Comparison of ENCODE assay signal across 9 cellular contexts in the genomic region with DNA sequence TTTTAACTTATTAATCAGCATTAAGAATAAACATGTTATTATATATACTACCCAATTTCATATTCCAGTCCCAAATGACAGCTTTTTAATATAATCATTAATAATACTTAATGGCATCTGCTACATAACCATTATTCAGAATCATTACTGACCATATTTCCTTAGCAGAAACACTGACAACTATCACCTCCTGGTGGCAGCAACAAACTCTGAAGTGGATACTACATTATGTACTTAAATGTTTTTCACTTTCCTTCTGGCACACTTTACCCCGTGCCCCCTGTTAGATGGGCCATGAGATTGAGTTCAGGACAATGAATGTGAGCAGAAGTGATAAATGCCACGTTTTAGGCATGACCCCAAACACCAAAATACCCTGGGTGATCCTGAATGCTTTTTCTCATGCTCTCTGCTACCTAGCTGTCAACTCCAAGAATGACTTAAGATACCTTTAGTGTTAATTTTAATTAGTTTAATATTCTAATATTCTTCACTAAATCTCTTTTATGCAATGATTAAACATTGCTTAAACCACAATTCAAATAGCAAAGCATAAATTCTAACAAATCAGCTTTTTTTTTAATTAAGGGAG.
DNase-seq lines count a peak whose midpoint lies in the region; ATAC-seq and TF ChIP-seq lines count a peak whose summit lies in the region.
"Had no signal": no experiment of that assay in that cellular context is flagged by ENCODE, and none has a peak within 500 bp of the region (broad histone marks: within the 10 kb centered on the region; RNA-seq: fewer than 3 reads in every experiment).

No MANE protein-coding gene starts in this region.

- H3K9me3 Mint-ChIP-seq in T-helper 2 cell treated with Interferon-gamma antibody and Interleukin-4, amounts not matched to agents 5 μg/mL and 100 μg/mL, for 36 hours, result peaks cover 18% of the 10 kb centered on the region

- WGBS in right cardiac atrium, result 40% methylated on average over 2 of the region's 2 CpGs

- H3K36me3 ChIP-seq in cardiac muscle cell (no peaks in the 10 kb centered on the region), Peyer's patch (peaks cover 0 to 30% (median 0%) of the 10 kb centered on the region in 3 donors)

- H3K27me3 Mint-ChIP-seq in T-helper 2 cell treated with Interferon-gamma antibody and Interleukin-4, amounts not matched to agents 5 μg/mL and 100 μg/mL, for 36 hours (ENCODE audit: low read depth), result no peaks in the 10 kb centered on the region
- H3K27me3 Mint-ChIP-seq: dendritic cell treated with granulocyte-macrophage colony-stimulating factor and Interleukin-4, amounts not matched to agents 40 ng/mL and 50 ng/mL, for 4 days had no signal

- intact Hi-C loops in right cardiac atrium (cut with DNase I), result loop anchor here in 1 of 4 donors (10.0 kb wide), 1 partner anchor 745 kb away; no protein-coding TSS in a partner anchor

- H3K36me3 Mint-ChIP-seq in T-helper 2 cell treated with Interferon-gamma antibody and Interleukin-4, amounts not matched to agents 5 μg/mL and 100 μg/mL, for 36 hours (ENCODE audit: low read depth), result peaks cover 40% of the 10 kb centered on the region

- H3K27me3 ChIP-seq in cardiac muscle cell (no peaks in the 10 kb centered on the region), right cardiac atrium (ENCODE audit: control insufficient read depth, insufficient read depth) (no peaks in the 10 kb centered on the region), Peyer's patch (no peaks in the 10 kb centered on the region)

- no peak overlapping the region for H3K27ac ChIP-seq in cardiac muscle cell
- no peak overlapping the region for H3K27ac ChIP-seq in right cardiac atrium (ENCODE audit: low read length)
- no peak overlapping the region for H3K27ac ChIP-seq in Peyer's patch
- no peak overlapping the region for H3K27ac ChIP-seq in substantia nigra (ENCODE audit: low read depth, low read length, poor library complexity, severe bottlenecking)

- TF ChIP-seq CTCF in cardiac muscle cell (IDR thresholded peaks at IDR 0.05; ENCODE audit: low read depth, low read length) (peak; percentile 47), Peyer's patch (IDR thresholded peaks at IDR 0.05) (peak in 4 of 6 experiments; percentile 11 to 30 (median 26))

- no peak for TF ChIP-seq POLR2A in Peyer's patch (IDR thresholded peaks at IDR 0.05)

- H3K4me3 ChIP-seq in cardiac muscle cell (no peak overlapping the region), right cardiac atrium (ENCODE audit: low read length) (no peak overlapping the region), Peyer's patch (no peak overlapping the region)

- H3K4me3 Mint-ChIP-seq in T-helper 2 cell treated with Interferon-gamma antibody and Interleukin-4, amounts not matched to agents 5 μg/mL and 100 μg/mL, for 36 hours, result no peak overlapping the region
- H3K4me3 Mint-ChIP-seq: dendritic cell treated with granulocyte-macrophage colony-stimulating factor and Interleukin-4, amounts not matched to agents 40 ng/mL and 50 ng/mL, for 4 days had no signal

- H3K4me1 Mint-ChIP-seq in T-helper 2 cell treated with Interferon-gamma antibody and Interleukin-4, amounts not matched to agents 5 μg/mL and 100 μg/mL, for 36 hours (ENCODE audit: low read depth), result no peaks in the 10 kb centered on the region

- H3K9me3 ChIP-seq in cardiac muscle cell (ENCODE audit: low read depth) (no peaks in the 10 kb centered on the region), right cardiac atrium (ENCODE audit: control insufficient read depth, low read length) (no peaks in the 10 kb centered on the region), Peyer's patch (no peaks in the 10 kb centered on the region)

- no peak for ATAC-seq in right cardiac atrium
- ATAC-seq in HG02973 (IDR thresholded peaks at IDR 0.05; ENCODE audit: unreplicated experiment), result peak; percentile 82

- H3K4me1 ChIP-seq in cardiac muscle cell (ENCODE audit: low read depth), result no peaks in the 10 kb centered on the region
- no peaks in the 10 kb centered on the region for H3K4me1 ChIP-seq in right cardiac atrium (ENCODE audit: control insufficient read depth, insufficient read depth, low read length)
- no peaks in the 10 kb centered on the region for H3K4me1 ChIP-seq in Peyer's patch

- DNase-seq in cardiac muscle cell (ENCODE audit: low read depth in 1 of 2, low spot score in 1 of 2) (peak; percentile 39 to 47), right cardiac atrium (no peak), Peyer's patch (no peak), glomerular visceral epithelial cell (ENCODE audit: extremely low spot score) (peak; percentile 34), substantia nigra (lab: John Stamatoyannopoulos, UW) (no peak), NCI-H2081 treated with DMSO at 0.1 percent for 48 hours (lab: John Stamatoyannopoulos, UW) (no peak)
- no peak for DNase-seq in T-helper 2 cell treated with Interferon-gamma antibody and Interleukin-4, amounts not matched to agents 5 μg/mL and 100 μg/mL, for 36 hours (ENCODE audit: low spot score)

- H3K27ac Mint-ChIP-seq in T-helper 2 cell treated with Interferon-gamma antibody and Interleukin-4, amounts not matched to agents 5 μg/mL and 100 μg/mL, for 36 hours, result no peak overlapping the region
- H3K27ac Mint-ChIP-seq: dendritic cell treated with granulocyte-macrophage colony-stimulating factor and Interleukin-4, amounts not matched to agents 40 ng/mL and 50 ng/mL, for 4 days had no signal

Comparison
In these comparisons a context has a peak if more than half of its experiments do, and no peak if none do; other contexts are left out.
1. DNase-seq: peak in cardiac muscle cell (2 of 2) and glomerular visceral epithelial cell (single experiment); none in right cardiac atrium (0 of 3), Peyer's patch (0 of 3), T-helper 2 cell treated with Interferon-gamma antibody and Interleukin-4, amounts not matched to agents 5 μg/mL and 100 μg/mL, for 36 hours (single experiment), substantia nigra (0 of 49) and NCI-H2081 treated with DMSO at 0.1 percent for 48 hours (single experiment).